In genomic region chr12:125677829-125678228, GRCh38 we compare ENCODE assay signal across 22 cellular contexts.
DNase-seq lines count a peak whose midpoint lies in the region; ATAC-seq, FAIRE-seq and TF ChIP-seq lines count a peak whose summit lies in the region.
"Had no signal": no experiment of that assay in that cellular context is flagged by ENCODE, and none has a peak within 500 bp of the region (broad histone marks: within the 10 kb centered on the region; RNA-seq: fewer than 3 reads in every experiment).

No MANE protein-coding gene starts in this region.

- DNase-seq in HepG2 (ENCODE audit: low spot score) (no peak), right lobe of liver (no peak), astrocyte (ENCODE audit: low read depth) (no peak), bronchial epithelial cell (ENCODE audit: low read depth) (no peak), thyroid gland (no peak), endothelial cell (ENCODE audit: low spot score) (no peak), NCI-H748 (lab: John Stamatoyannopoulos, UW; ENCODE audit: unreplicated experiment) (no peak)
- DNase-seq: Caco-2; CD4-positive, CD25-positive, alpha-beta regulatory T cell; CD8-positive, alpha-beta T cell; DMS153; DMS79; EL; GDM1 had no signal

- H3K4me2 ChIP-seq in HepG2 (ENCODE audit: low read depth, low read length) (no peak overlapping the region), astrocyte (ENCODE audit: low read length) (no peak overlapping the region)
- H3K4me2 ChIP-seq: BLaER1, GM23338 had no signal

- intact Hi-C loops in HepG2 (cut with micrococcal nuclease; ENCODE audit: unreplicated experiment) (no loop called here), right lobe of liver (cut with DNase I) (no loop called here), thyroid gland (cut with DNase I) (no loop called here)

- H3K36me3 ChIP-seq in HepG2 (replicated peaks in 1 of 2; ENCODE audit: control insufficient read depth in 1 of 2, insufficient read depth in 2 of 2, low read length in 2 of 2), result no peaks in the 10 kb centered on the region
- H3K36me3 ChIP-seq in right lobe of liver, result no peaks in the 10 kb centered on the region
- no peaks in the 10 kb centered on the region for H3K36me3 ChIP-seq in astrocyte (ENCODE audit: insufficient read depth, low read length)
- no peaks in the 10 kb centered on the region for H3K36me3 ChIP-seq in bronchial epithelial cell (ENCODE audit: control insufficient read depth, insufficient read depth, low read length)
- H3K36me3 ChIP-seq in thyroid gland, result no peaks in the 10 kb centered on the region
- H3K36me3 ChIP-seq: BLaER1, HAP-1 had no signal

- no peaks in the 10 kb centered on the region for H3K9me3 Mint-ChIP-seq in astrocyte (ENCODE audit: unreplicated experiment)
- H3K9me3 Mint-ChIP-seq in endothelial cell (ENCODE audit: unreplicated experiment), result no peaks in the 10 kb centered on the region
- H3K9me3 Mint-ChIP-seq: CD8-positive, alpha-beta T cell had no signal

- TF ChIP-seq CTCF in HepG2 (CRISPR knock-in tag; IDR thresholded peaks at IDR 0.05), result no peak
- TF ChIP-seq CTCF in right lobe of liver (IDR thresholded peaks at IDR 0.05), result no peak
- no peak for TF ChIP-seq CTCF in astrocyte (IDR thresholded peaks at IDR 0.05; ENCODE audit: insufficient read depth, low read depth, low read length)
- TF ChIP-seq CTCF in bronchial epithelial cell (IDR thresholded peaks at IDR 0.05; ENCODE audit: insufficient read depth, low read length, severe bottlenecking), result no peak
- TF ChIP-seq CTCF in thyroid gland (IDR thresholded peaks at IDR 0.05), result no peak
- TF ChIP-seq CTCF in endothelial cell (IDR thresholded peaks at IDR 0.05; ENCODE audit: unreplicated experiment), result no peak

- CTCF ChIA-PET in HepG2 (lab: Yijun Ruan, JAX; ENCODE audit: low intra/inter-chr PET ratio, low total read pairs), result no interaction called here

- H3K4me3 Mint-ChIP-seq in astrocyte (ENCODE audit: unreplicated experiment) (no peak overlapping the region), endothelial cell (ENCODE audit: unreplicated experiment) (no peak overlapping the region)
- H3K4me3 Mint-ChIP-seq: B cell; CD4-positive, CD25-positive, alpha-beta regulatory T cell; CD8-positive, alpha-beta T cell; GM23338 had no signal

- H3K36me3 Mint-ChIP-seq in astrocyte (ENCODE audit: low read depth, unreplicated experiment) (no peaks in the 10 kb centered on the region), endothelial cell (ENCODE audit: low read depth, unreplicated experiment) (no peaks in the 10 kb centered on the region)
- H3K36me3 Mint-ChIP-seq: CD4-positive, CD25-positive, alpha-beta regulatory T cell; CD8-positive, alpha-beta T cell had no signal

- no peak overlapping the region for H3K9ac ChIP-seq in HepG2 (ENCODE audit: insufficient read depth, low read depth, low read length)
- no peak overlapping the region for H3K9ac ChIP-seq in astrocyte (ENCODE audit: low read length)
- H3K9ac ChIP-seq: BLaER1 had no signal

- in situ Hi-C loops in HepG2 (cut with HindIII; ENCODE audit: extremely low pct_ligation_motif_present, low pct_unique_long_range_greater_than_20kb), result no loop called here

- H3K27me3 ChIP-seq in HepG2 (ENCODE audit: control insufficient read depth in 1 of 2, insufficient read depth in 2 of 2, low read length in 2 of 2) (no peaks in the 10 kb centered on the region), right lobe of liver (no peaks in the 10 kb centered on the region), astrocyte (ENCODE audit: insufficient read depth, low read length) (no peaks in the 10 kb centered on the region), bronchial epithelial cell (ENCODE audit: control insufficient read depth, insufficient read depth, low read length) (no peaks in the 10 kb centered on the region), thyroid gland (no peaks in the 10 kb centered on the region)
- H3K27me3 ChIP-seq: BLaER1 had no signal

- ATAC-seq in HepG2 (no peak), right lobe of liver (no peak), HG03196 (IDR thresholded peaks at IDR 0.05; ENCODE audit: unreplicated experiment) (no peak)
- ATAC-seq: CD8-positive, alpha-beta T cell; GM23338 had no signal

- H3K27ac Mint-ChIP-seq in astrocyte (ENCODE audit: unreplicated experiment), result no peak overlapping the region
- no peak overlapping the region for H3K27ac Mint-ChIP-seq in endothelial cell (ENCODE audit: unreplicated experiment)
- H3K27ac Mint-ChIP-seq: B cell; CD4-positive, CD25-positive, alpha-beta regulatory T cell; CD8-positive, alpha-beta T cell; GM23338 had no signal

- H3K4me1 Mint-ChIP-seq in astrocyte (ENCODE audit: low read depth, unreplicated experiment), result no peaks in the 10 kb centered on the region
- no peaks in the 10 kb centered on the region for H3K4me1 Mint-ChIP-seq in endothelial cell (ENCODE audit: unreplicated experiment)
- H3K4me1 Mint-ChIP-seq: B cell; CD4-positive, CD25-positive, alpha-beta regulatory T cell; GM23338 had no signal

- no peak for TF ChIP-seq POLR2A in HepG2 (IDR thresholded peaks at IDR 0.05; ENCODE audit: insufficient read depth in 1 of 2, low read depth in 2 of 2, low read length in 2 of 2)
- no peak for TF ChIP-seq POLR2A in right lobe of liver (IDR thresholded peaks at IDR 0.05)
- no peak for TF ChIP-seq POLR2A in thyroid gland (IDR thresholded peaks at IDR 0.05)

- H4K20me1 ChIP-seq in HepG2 (ENCODE audit: insufficient read depth, low read length) (no peaks in the 10 kb centered on the region), astrocyte (ENCODE audit: insufficient read depth, low read length) (no peaks in the 10 kb centered on the region)
- H4K20me1 ChIP-seq: BLaER1 had no signal

- H2AFZ ChIP-seq in HepG2 (ENCODE audit: low read length) (no peak overlapping the region), astrocyte (ENCODE audit: low read depth, low read length) (no peak overlapping the region)
- H2AFZ ChIP-seq: GM23338 had no signal

- H3K27me3 Mint-ChIP-seq in astrocyte (ENCODE audit: low read depth, unreplicated experiment) (peaks cover 20% of the 10 kb centered on the region), endothelial cell (ENCODE audit: unreplicated experiment) (peaks cover 3% of the 10 kb centered on the region)
- H3K27me3 Mint-ChIP-seq: B cell; CD4-positive, CD25-positive, alpha-beta regulatory T cell had no signal

- TF ChIP-seq EP300 in HepG2 (IDR thresholded peaks at IDR 0.05; ENCODE audit: low read depth in 2 of 2, low read length in 2 of 2) (no peak), HepG2 (CRISPR knock-in tag; IDR thresholded peaks at IDR 0.05; ENCODE audit: borderline replicate concordance) (no peak)

- H3K27ac ChIP-seq in HepG2 (ENCODE audit: extremely low read length, insufficient read depth, low read length) (no peak overlapping the region), right lobe of liver (no peak overlapping the region), astrocyte (ENCODE audit: low read depth, low read length) (no peak overlapping the region), thyroid gland (no peak overlapping the region)
- H3K27ac ChIP-seq: 22Rv1, BLaER1, C4-2B had no signal

- WGBS in HepG2 (ENCODE audit: low lambda C conversion rate), result 12% methylated on average over 4 of the region's 4 CpGs
- WGBS in right lobe of liver (ENCODE audit: insufficient coverage, low coverage, low lambda C conversion rate, missing lambda C conversion rate), result 80% methylated on average over 4 of the region's 4 CpGs
- 86 to 90% methylated on average over 4 of the region's 4 CpGs for WGBS in thyroid gland, 2 donors

- no peak for TF ChIP-seq RAD21 in HepG2 (CRISPR knock-in tag; IDR thresholded peaks at IDR 0.05)

- H3K4me3 ChIP-seq in HepG2 (replicated peaks in 1 of 3; ENCODE audit: insufficient read depth in 1 of 3, low read depth in 2 of 3, low read length in 3 of 3) (no peak overlapping the region), right lobe of liver (no peak overlapping the region), astrocyte (ENCODE audit: insufficient read depth, low read depth, low read length) (no peak overlapping the region), bronchial epithelial cell (ENCODE audit: low read depth, low read length) (no peak overlapping the region), thyroid gland (replicated peaks in 1 of 3) (no peak overlapping the region)
- H3K4me3 ChIP-seq: BLaER1, GM23338, HAP-1 had no signal

- BruUV-seq in HepG2 (replicated peaks; lab: Mats Ljungman, UMichigan), result no TSS peak

- H3K4me1 ChIP-seq in HepG2 (ENCODE audit: insufficient read depth, low read length) (no peaks in the 10 kb centered on the region), right lobe of liver (no peaks in the 10 kb centered on the region), astrocyte (ENCODE audit: insufficient read depth, low read length) (no peaks in the 10 kb centered on the region), thyroid gland (peaks cover 0 to 10% of the 10 kb centered on the region in 2 donors)
- H3K4me1 ChIP-seq: BLaER1, Caco-2, HAP-1 had no signal

- no peaks in the 10 kb centered on the region for H3K79me2 ChIP-seq in HepG2 (ENCODE audit: insufficient read depth, low read length)
- H3K79me2 ChIP-seq in astrocyte (ENCODE audit: insufficient read depth, low read length), result no peaks in the 10 kb centered on the region

- H3K9me3 ChIP-seq in HepG2 (ENCODE audit: low read length) (no peaks in the 10 kb centered on the region), right lobe of liver (no peaks in the 10 kb centered on the region), astrocyte (ENCODE audit: insufficient read depth, low read depth, low read length) (peaks cover 11% of the 10 kb centered on the region), thyroid gland (no peaks in the 10 kb centered on the region)
- H3K9me3 ChIP-seq: BLaER1, Caco-2, HAP-1 had no signal

- FAIRE-seq in HepG2 (lab: Jason Lieb, UNC), result no peak
- peak; percentile 39 for FAIRE-seq in astrocyte (lab: Jason Lieb, UNC)
- peak; percentile 84 for FAIRE-seq in bronchial epithelial cell (lab: Jason Lieb, UNC)
- FAIRE-seq: A204.1 had no signal

- POLR2A ChIA-PET in HepG2 (lab: Yijun Ruan, JAX), result no interaction called here

TF ChIP-seq in HepG2, 621 proteins besides CTCF, POLR2A, EP300 and RAD21:
- no peak for TF ChIP-seq ZNF431 (CRISPR knock-in tag; IDR thresholded peaks at IDR 0.05; ENCODE audit: borderline replicate concordance, low read depth)
- peak; percentile 98 for TF ChIP-seq CREB1 (IDR thresholded peaks at IDR 0.05)
- no peak for TF ChIP-seq CREB1 (CRISPR knock-in tag; IDR thresholded peaks at IDR 0.05)
- peak; percentile 97 for TF ChIP-seq ATF7 (IDR thresholded peaks at IDR 0.05)
- TF ChIP-seq ATF7 (CRISPR knock-in tag; IDR thresholded peaks at IDR 0.05), result no peak
